In genomic region chr2:9990735-9991134, GRCh38 we compare ENCODE assay signal across 13 cellular contexts. TPM values are rescaled to one million over a fixed set of nuclear protein-coding genes. Genes with fewer than 3 reads are reported as not detected.
DNase-seq lines count a peak whose midpoint lies in the region; ATAC-seq and TF ChIP-seq lines count a peak whose summit lies in the region.
"Had no signal": no experiment of that assay in that cellular context is flagged by ENCODE, and none has a peak within 500 bp of the region (broad histone marks: within the 10 kb centered on the region; RNA-seq: fewer than 3 reads in every experiment).

No MANE protein-coding gene starts in this region.

- no peak overlapping the region for H3K4me3 ChIP-seq in suprapubic skin
- H3K4me3 ChIP-seq: dorsolateral prefrontal cortex had no signal

- no peaks in the 10 kb centered on the region for H3K4me1 Mint-ChIP-seq in CD4-positive, alpha-beta T cell (ENCODE audit: low read depth)

- no peak for TF ChIP-seq EP300 in suprapubic skin (IDR thresholded peaks at IDR 0.05)

- 44% methylated on average over 6 of the region's 6 CpGs for WGBS in suprapubic skin

- no peak for TF ChIP-seq POLR2A in suprapubic skin (IDR thresholded peaks at IDR 0.05)

- H3K27ac Mint-ChIP-seq in CD4-positive, alpha-beta T cell, result no peak overlapping the region
- H3K27ac Mint-ChIP-seq: activated naive CD4-positive, alpha-beta T cell treated with anti-CD3 and anti-CD28 coated beads, Interleukin-2, amount 50 U/mL, for 72 hours; memory B cell; progenitor cell of endocrine pancreas had no signal

- H3K9me3 Mint-ChIP-seq in CD4-positive, alpha-beta T cell, result no peaks in the 10 kb centered on the region
- H3K9me3 Mint-ChIP-seq: activated naive CD4-positive, alpha-beta T cell treated with anti-CD3 and anti-CD28 coated beads, Interleukin-2, amount 50 U/mL, for 72 hours; memory B cell had no signal

- no peak for TF ChIP-seq CTCF in suprapubic skin (IDR thresholded peaks at IDR 0.05)
- TF ChIP-seq CTCF in CD4-positive, alpha-beta T cell (IDR thresholded peaks at IDR 0.05), result no peak

- peaks cover 25% of the 10 kb centered on the region for H3K36me3 ChIP-seq in suprapubic skin

- no peaks in the 10 kb centered on the region for H3K36me3 Mint-ChIP-seq in CD4-positive, alpha-beta T cell (ENCODE audit: low read depth)
- H3K36me3 Mint-ChIP-seq: activated naive CD4-positive, alpha-beta T cell treated with anti-CD3 and anti-CD28 coated beads, Interleukin-2, amount 50 U/mL, for 72 hours; memory B cell had no signal

- no peaks in the 10 kb centered on the region for H3K9me3 ChIP-seq in suprapubic skin
- H3K9me3 ChIP-seq in CD4-positive, alpha-beta T cell (ENCODE audit: control insufficient read depth, low read length), result no peaks in the 10 kb centered on the region

- H3K4me3 Mint-ChIP-seq in CD4-positive, alpha-beta T cell, result no peak overlapping the region
- H3K4me3 Mint-ChIP-seq: memory B cell had no signal

- intact Hi-C loops in CD4-positive, alpha-beta T cell (cut with DNase I, micrococcal nuclease), result no loop called here

- POLR2A ChIA-PET in CD4-positive, alpha-beta T cell (lab: Charles Lee), result no interaction called here

- CTCF ChIA-PET in CD4-positive, alpha-beta T cell (lab: Charles Lee), result no interaction called here

- H3K4me1 ChIP-seq in suprapubic skin, result peaks cover 41% of the 10 kb centered on the region

- no peak for ATAC-seq in GM18517 (IDR thresholded peaks at IDR 0.05; ENCODE audit: unreplicated experiment)
- ATAC-seq in CD4-positive, alpha-beta T cell (ENCODE audit: poor library complexity), result no peak

- DNase-seq in NCI-H146 treated with DMSO at 0.1 percent for 48 hours (lab: John Stamatoyannopoulos, UW; ENCODE audit: unreplicated experiment) (peak; percentile 3), cerebellar cortex (ENCODE audit: low spot score) (peak; percentile 93), kidney tubule cell (ENCODE audit: low spot score) (peak; percentile 61), suprapubic skin (ENCODE audit: low spot score in 2 of 2) (no peak), HCEC 1CT (no peak)
- no peak for DNase-seq in CD4-positive, alpha-beta T cell
- DNase-seq: PC-3, T-helper 9 cell had no signal

- peak overlapping the region; percentile 11 for H3K27ac ChIP-seq in suprapubic skin
- H3K27ac ChIP-seq in CD4-positive, alpha-beta T cell (ENCODE audit: low read depth, low read length), result no peak overlapping the region

- H3K27me3 Mint-ChIP-seq in CD4-positive, alpha-beta T cell, result no peaks in the 10 kb centered on the region
- H3K27me3 Mint-ChIP-seq: progenitor cell of endocrine pancreas had no signal

- H3K27me3 ChIP-seq in suprapubic skin, result no peaks in the 10 kb centered on the region
- H3K27me3 ChIP-seq in CD4-positive, alpha-beta T cell (ENCODE audit: control insufficient read depth, insufficient read depth, low read length), result no peaks in the 10 kb centered on the region
- H3K27me3 ChIP-seq: dorsolateral prefrontal cortex had no signal

RNA-seq across cellular contexts. Expression of gene GRHL1, which starts 39.2 kb away (rescaled TPM):
- total RNA-seq in suprapubic skin, result 100 to 1,000 TPM; 112 to 233 (median 121) TPM
- total RNA-seq in CD4-positive, alpha-beta T cell, result under 1 TPM; 0.28 to 0.38 TPM

RNA-seq across cellular contexts. Expression of gene KLF11, which starts 52.6 kb away (rescaled TPM):
- total RNA-seq in suprapubic skin, result 10 to 100 TPM; 48.6 to 81.6 (median 58.8) TPM
- total RNA-seq in CD4-positive, alpha-beta T cell, result 10 to 100 TPM; 26.7 to 29.6 TPM

Comparison
In these comparisons a context has a peak if more than half of its experiments do, and no peak if none do; other contexts are left out.
1. DNase-seq: peak in NCI-H146 treated with DMSO at 0.1 percent for 48 hours (single experiment), cerebellar cortex (single experiment) and kidney tubule cell (single experiment); none in suprapubic skin (0 of 2), HCEC 1CT (single experiment) and CD4-positive, alpha-beta T cell (0 of 10).
2. RNA of gene GRHL1, which starts 39.2 kb away (total RNA-seq): 112 to 233 TPM in suprapubic skin; 0.28 to 0.38 TPM in CD4-positive, alpha-beta T cell; every median in the first group is over 10 times any median in the second.